Comparison of ENCODE assay signal across 10 cellular contexts in genomic region chr20:50304501-50304856, GRCh38.
DNase-seq lines count a peak whose midpoint lies in the region; ATAC-seq and TF ChIP-seq lines count a peak whose summit lies in the region.
"Had no signal": no experiment of that assay in that cellular context is flagged by ENCODE, and none has a peak within 500 bp of the region (broad histone marks: within the 10 kb centered on the region; RNA-seq: fewer than 3 reads in every experiment).

No MANE protein-coding gene starts in this region.

- 62% methylated on average over 10 of the region's 10 CpGs for WGBS in hepatocyte (ENCODE audit: low lambda C conversion rate, missing lambda C conversion rate)

- H3K36me3 ChIP-seq in hepatocyte (replicated peaks; ENCODE audit: insufficient read depth, low read depth) (no peaks in the 10 kb centered on the region), skeletal muscle satellite cell (ENCODE audit: insufficient read depth, low read length) (no peaks in the 10 kb centered on the region)
- H3K36me3 ChIP-seq: HAP-1 had no signal

- H3K4me1 ChIP-seq in hepatocyte (ENCODE audit: insufficient read depth): peaks cover 44% of the 10 kb centered on the region
- peaks cover 55% of the 10 kb centered on the region for H3K4me1 ChIP-seq in skeletal muscle satellite cell (ENCODE audit: control insufficient read depth, insufficient read depth, low read length)
- H3K4me1 ChIP-seq: HAP-1 had no signal

- H3K79me2 ChIP-seq in hepatocyte: no peaks in the 10 kb centered on the region

- no peak for ATAC-seq in GM19351 (IDR thresholded peaks at IDR 0.05; ENCODE audit: unreplicated experiment)

- H3K4me3 ChIP-seq in cardiac fibroblast (replicated peaks in 1 of 2; ENCODE audit: low read depth in 2 of 2, low read length in 2 of 2): no peak overlapping the region
- H3K4me3 ChIP-seq in hepatocyte: no peak overlapping the region
- H3K4me3 ChIP-seq in skeletal muscle satellite cell (ENCODE audit: low read length): no peak overlapping the region
- H3K4me3 ChIP-seq: HAP-1 had no signal

- no peaks in the 10 kb centered on the region for H3K9me3 ChIP-seq in hepatocyte (ENCODE audit: low read depth)
- H3K9me3 ChIP-seq in skeletal muscle satellite cell (replicated peaks; ENCODE audit: low read length): no peaks in the 10 kb centered on the region
- H3K9me3 ChIP-seq: HAP-1 had no signal

- peak overlapping the region; percentile 12 for H3K4me2 ChIP-seq in hepatocyte
- H3K4me2 ChIP-seq in skeletal muscle satellite cell (ENCODE audit: low read length): peak overlapping the region; percentile 27

- H4K20me1 ChIP-seq in hepatocyte (ENCODE audit: insufficient read depth, poor library complexity, severe bottlenecking): no peaks in the 10 kb centered on the region

- H3K27me3 ChIP-seq in hepatocyte (no peaks in the 10 kb centered on the region), skeletal muscle satellite cell (ENCODE audit: control insufficient read depth, insufficient read depth, low read length) (no peaks in the 10 kb centered on the region)

- H2AFZ ChIP-seq in hepatocyte: no peak overlapping the region

- DNase-seq in GM03348 (ENCODE audit: low spot score) (peak; percentile 92), cardiac fibroblast (ENCODE audit: low read depth in 2 of 2) (peak; percentile 78 to 94), hepatocyte (ENCODE audit: low spot score) (peak; percentile 55), DMS79 treated with DMSO at 0.1 percent for 48 hours (lab: John Stamatoyannopoulos, UW) (no peak), SW480 (ENCODE audit: low spot score) (no peak), AML-193 (lab: John Stamatoyannopoulos, UW) (no peak)
- DNase-seq: NCI-H1930 had no signal

- TF ChIP-seq CTCF in cardiac fibroblast (IDR thresholded peaks at IDR 0.05; ENCODE audit: low read depth, low read length) (no peak), hepatocyte (IDR thresholded peaks at IDR 0.05; ENCODE audit: poor library complexity) (no peak)

- H3K9ac ChIP-seq in skeletal muscle satellite cell (ENCODE audit: low read depth, low read length): peak overlapping the region; percentile 82

- H3K27ac ChIP-seq in hepatocyte: peak overlapping the region; percentile 96

- H3K9me2 ChIP-seq in hepatocyte (replicated peaks; ENCODE audit: insufficient read depth): no peaks in the 10 kb centered on the region

Comparison
In these comparisons a context has a peak if more than half of its experiments do, and no peak if none do; other contexts are left out.
1. DNase-seq: peak in GM03348 (single experiment), cardiac fibroblast (2 of 2) and hepatocyte (single experiment); none in DMS79 treated with DMSO at 0.1 percent for 48 hours (single experiment), SW480 (single experiment) and AML-193 (0 of 2).